In genomic region chr17:16027708-16028584, GRCh38 we compare ENCODE assay signal across 8 cellular contexts. TPM values are rescaled to one million over a fixed set of nuclear protein-coding genes. Genes with fewer than 3 reads are reported as not detected.
DNase-seq lines count a peak whose midpoint lies in the region; ATAC-seq and TF ChIP-seq lines count a peak whose summit lies in the region.

No MANE protein-coding gene starts in this region.

- H3K79me2 ChIP-seq in fibroblast of lung (ENCODE audit: control insufficient read depth, insufficient read depth, low read length): no peaks in the 10 kb centered on the region

- TF ChIP-seq CTCF in AG04449 (IDR thresholded peaks at IDR 0.05; ENCODE audit: insufficient read depth, low read length, missing control alignments) (no peak), fibroblast of lung (conservative IDR thresholded peaks at IDR 0.05 in 1 of 2, IDR thresholded peaks at IDR 0.05 in 1 of 2; ENCODE audit: low read depth in 1 of 2, low read length in 2 of 2) (no peak), glutamatergic neuron (IDR thresholded peaks at IDR 0.05; ENCODE audit: partially characterized antibody, unreplicated experiment) (no peak)

- H3K4me1 Mint-ChIP-seq in activated CD8-positive, alpha-beta T cell treated with anti-CD3 and anti-CD28 coated beads, Interleukin-2, amount 10 ng/mL, durations not matched to agents 7 days and 5 days (ENCODE audit: low read depth): peaks cover 25% of the 10 kb centered on the region
- no peaks in the 10 kb centered on the region for H3K4me1 Mint-ChIP-seq in glutamatergic neuron (ENCODE audit: low read depth, unreplicated experiment)

- peak; percentile 98 for ATAC-seq in activated CD8-positive, alpha-beta T cell treated with anti-CD3 and anti-CD28 coated beads, Interleukin-2, amount 10 ng/mL, durations not matched to agents 7 days and 5 days

- H3K9me3 Mint-ChIP-seq in activated CD8-positive, alpha-beta T cell treated with anti-CD3 and anti-CD28 coated beads, Interleukin-2, amount 10 ng/mL, durations not matched to agents 7 days and 5 days (ENCODE audit: insufficient read depth): no peaks in the 10 kb centered on the region
- H3K9me3 Mint-ChIP-seq in glutamatergic neuron (ENCODE audit: unreplicated experiment): peaks cover 2% of the 10 kb centered on the region

- H3K27me3 ChIP-seq in fibroblast of lung (ENCODE audit: control insufficient read depth, insufficient read depth, low read length) (no peaks in the 10 kb centered on the region), skeletal muscle satellite cell (ENCODE audit: control insufficient read depth, insufficient read depth, low read length) (no peaks in the 10 kb centered on the region)

- peaks cover 7% of the 10 kb centered on the region for H3K4me1 ChIP-seq in fibroblast of lung (ENCODE audit: control insufficient read depth, extremely low read depth, insufficient read depth, low read length)
- H3K4me1 ChIP-seq in skeletal muscle satellite cell (ENCODE audit: control insufficient read depth, insufficient read depth, low read length): peaks cover 27% of the 10 kb centered on the region

- H3K27ac Mint-ChIP-seq in activated CD8-positive, alpha-beta T cell treated with anti-CD3 and anti-CD28 coated beads, Interleukin-2, amount 10 ng/mL, durations not matched to agents 7 days and 5 days: peak overlapping the region; percentile 83
- no peak overlapping the region for H3K27ac Mint-ChIP-seq in glutamatergic neuron (ENCODE audit: unreplicated experiment)

- CTCF ChIA-PET in AG04449 (lab: Yijun Ruan, JAX): interaction anchor here (0.9 kb wide), 3 partner anchors 14 to 200 kb away, joined by 3 to 5 read pairs (median 3); no protein-coding TSS in a partner anchor
- CTCF ChIA-PET in activated CD8-positive, alpha-beta T cell treated with anti-CD3 and anti-CD28 coated beads, Interleukin-2, amount 10 ng/mL, durations not matched to agents 7 days and 5 days (lab: Charles Lee): interaction anchor here (0.8 to 2.0 kb wide), 6 partner anchors 10 to 325 kb away, joined by 3 to 6 read pairs (median 4); no protein-coding TSS in a partner anchor

- H3K27me3 Mint-ChIP-seq in activated CD8-positive, alpha-beta T cell treated with anti-CD3 and anti-CD28 coated beads, Interleukin-2, amount 10 ng/mL, durations not matched to agents 7 days and 5 days (ENCODE audit: low read depth): no peaks in the 10 kb centered on the region
- H3K27me3 Mint-ChIP-seq in glutamatergic neuron (ENCODE audit: unreplicated experiment): no peaks in the 10 kb centered on the region

- peak overlapping the region; percentile 18 for H3K4me2 ChIP-seq in fibroblast of lung (ENCODE audit: extremely low read depth, insufficient read depth, low read length)
- H3K4me2 ChIP-seq in skeletal muscle satellite cell (ENCODE audit: low read length): peak overlapping the region; percentile 67

- no peak overlapping the region for H2AFZ ChIP-seq in fibroblast of lung (ENCODE audit: low read length)

- no peaks in the 10 kb centered on the region for H4K20me1 ChIP-seq in fibroblast of lung (ENCODE audit: control insufficient read depth, extremely low read depth, insufficient read depth, low read length)

- peaks cover 20% of the 10 kb centered on the region for H3K36me3 ChIP-seq in fibroblast of lung (ENCODE audit: control insufficient read depth, insufficient read depth, low read length)
- H3K36me3 ChIP-seq in skeletal muscle satellite cell (ENCODE audit: insufficient read depth, low read length): peaks cover 89% of the 10 kb centered on the region

- H3K4me3 ChIP-seq in AG04449 (ENCODE audit: low read depth, low read length) (no peak overlapping the region), fibroblast of lung (replicated peaks in 1 of 4; ENCODE audit: control extremely low read depth in 1 of 4, insufficient read depth in 1 of 4, low read depth in 3 of 4, low read length in 4 of 4) (no peak overlapping the region), skeletal muscle satellite cell (ENCODE audit: low read length) (peak overlapping the region; percentile 24)

- no peak overlapping the region for H3K9ac ChIP-seq in fibroblast of lung (ENCODE audit: insufficient read depth, low read length)
- H3K9ac ChIP-seq in skeletal muscle satellite cell (ENCODE audit: low read depth, low read length): peak overlapping the region; percentile 47

- H3K4me3 Mint-ChIP-seq in activated CD8-positive, alpha-beta T cell treated with anti-CD3 and anti-CD28 coated beads, Interleukin-2, amount 10 ng/mL, durations not matched to agents 7 days and 5 days: no peak overlapping the region
- no peak overlapping the region for H3K4me3 Mint-ChIP-seq in glutamatergic neuron (ENCODE audit: unreplicated experiment)

- POLR2A ChIA-PET in AG04449 (lab: Yijun Ruan, JAX): no interaction called here
- POLR2A ChIA-PET in activated CD8-positive, alpha-beta T cell treated with anti-CD3 and anti-CD28 coated beads, Interleukin-2, amount 10 ng/mL, durations not matched to agents 7 days and 5 days (lab: Charles Lee): no interaction called here

- peak overlapping the region; percentile 62 for H3K27ac ChIP-seq in fibroblast of lung (ENCODE audit: insufficient read depth, low read length)

- H3K9me3 ChIP-seq in fibroblast of lung (ENCODE audit: control insufficient read depth, insufficient read depth, low read depth, low read length) (no peaks in the 10 kb centered on the region), skeletal muscle satellite cell (replicated peaks; ENCODE audit: low read length) (no peaks in the 10 kb centered on the region)

- H3K36me3 Mint-ChIP-seq in activated CD8-positive, alpha-beta T cell treated with anti-CD3 and anti-CD28 coated beads, Interleukin-2, amount 10 ng/mL, durations not matched to agents 7 days and 5 days (ENCODE audit: low read depth): peaks cover 86% of the 10 kb centered on the region
- H3K36me3 Mint-ChIP-seq in glutamatergic neuron (ENCODE audit: unreplicated experiment): peaks cover 5% of the 10 kb centered on the region

- DNase-seq in AG04449 (ENCODE audit: low read depth, low spot score) (peak; percentile 76), GM19240 (ENCODE audit: insufficient read length, low spot score) (peak; percentile 15), HS-27A (ENCODE audit: low read depth) (peak; percentile 85), fibroblast of lung (ENCODE audit: low read depth in 2 of 2) (peak; percentile 87 to 97), glutamatergic neuron (no peak), mesenteric fat pad (ENCODE audit: low spot score) (no peak)
- DNase-seq in activated CD8-positive, alpha-beta T cell treated with anti-CD3 and anti-CD28 coated beads, Interleukin-2, amount 10 ng/mL, durations not matched to agents 7 days and 5 days: peak; percentile 58

RNA-seq across cellular contexts. Expression of gene TTC19, which starts 28.3 kb away (rescaled TPM):
- total RNA-seq in activated CD8-positive, alpha-beta T cell treated with anti-CD3 and anti-CD28 coated beads, Interleukin-2, amount 10 ng/mL, durations not matched to agents 7 days and 5 days: 10 to 100 TPM; 31.5 to 38.1 TPM
- total RNA-seq in fibroblast of lung: 23.0 and 36.2 TPM in 2 replicates
- 4.2 and 4.3 TPM in 2 replicates for polyA plus RNA-seq in fibroblast of lung
- polyA plus RNA-seq in fibroblast of lung (2012): 14.9 and 15.3 TPM in 2 replicates
- polyA minus RNA-seq in fibroblast of lung (ENCODE audit: low replicate concordance): 1.4 and 9.9 TPM in 2 replicates
- total RNA-seq in skeletal muscle satellite cell (2012; rRNA removed): 23.3 and 28.8 TPM in 2 replicates
- 35.9 TPM for total RNA-seq in glutamatergic neuron (ENCODE audit: unreplicated experiment)
- total RNA-seq in mesenteric fat pad: 27.0 TPM

RNA-seq across cellular contexts. Expression of gene ZSWIM7, which starts 28.4 kb away (rescaled TPM):
- 10 to 100 TPM; 19.3 to 20.0 TPM for total RNA-seq in activated CD8-positive, alpha-beta T cell treated with anti-CD3 and anti-CD28 coated beads, Interleukin-2, amount 10 ng/mL, durations not matched to agents 7 days and 5 days
- total RNA-seq in fibroblast of lung (15.4 and 28.9 TPM in 2 replicates), glutamatergic neuron (ENCODE audit: unreplicated experiment) (29.0 TPM), mesenteric fat pad (34.0 TPM)
- 17.6 and 23.2 TPM in 2 replicates for polyA plus RNA-seq in fibroblast of lung
- polyA plus RNA-seq in fibroblast of lung (2012): 12.8 and 20.7 TPM in 2 replicates
- 14.7 and 16.0 TPM in 2 replicates for polyA minus RNA-seq in fibroblast of lung (ENCODE audit: low replicate concordance)
- 7.0 and 9.9 TPM in 2 replicates for total RNA-seq in skeletal muscle satellite cell (2012; rRNA removed)

Comparison
In these comparisons a context has a peak if more than half of its experiments do, and no peak if none do; other contexts are left out.
1. DNase-seq: peak in AG04449 (single experiment), GM19240 (single experiment), HS-27A (single experiment), activated CD8-positive, alpha-beta T cell treated with anti-CD3 and anti-CD28 coated beads, Interleukin-2, amount 10 ng/mL, durations not matched to agents 7 days and 5 days (single experiment) and fibroblast of lung (2 of 2); none in glutamatergic neuron (single experiment) and mesenteric fat pad (single experiment).